Comparison of ENCODE assay signal across 15 cellular contexts in genomic region chr5:57258943-57259342, GRCh38.
A peak's percentile ranks its signal among the peaks of the same experiment; 100 is the strongest.
DNase-seq lines count a peak whose midpoint lies in the region; ATAC-seq and TF ChIP-seq lines count a peak whose summit lies in the region.
"Had no signal": no experiment of that assay in that cellular context is flagged by ENCODE, and none has a peak within 500 bp of the region (broad histone marks: within the 10 kb centered on the region; RNA-seq: fewer than 3 reads in every experiment).

No MANE protein-coding gene starts in this region.

- TF ChIP-seq CTCF in CD8-positive, alpha-beta T cell (IDR thresholded peaks at IDR 0.05) = no peak

- intact Hi-C loops in CD8-positive, alpha-beta T cell (cut with DNase I, micrococcal nuclease) = no loop called here
- intact Hi-C loops in activated T-helper 2 cell treated with anti-CD3 and anti-CD28 coated beads, Interferon-gamma antibody, Interleukin-2, Interleukin-4, amounts not matched to agents 10 μg/mL and 5 μg/mL and 100 μg/mL, durations not matched to agents 14 hours and 24 hours and 36 hours (cut with micrococcal nuclease) = no loop called here

- H3K4me1 ChIP-seq in CD8-positive, alpha-beta T cell (ENCODE audit: insufficient read depth, low read length) = no peaks in the 10 kb centered on the region

- H3K4me1 Mint-ChIP-seq in activated T-cell treated with anti-CD3 and anti-CD28 coated beads, Interleukin-2, amount 50 U/mL, for 72 hours (ENCODE audit: low read depth) = peaks cover 49% of the 10 kb centered on the region
- peaks cover 24% of the 10 kb centered on the region for H3K4me1 Mint-ChIP-seq in activated T-cell treated with anti-CD3 and anti-CD28 coated beads, Interleukin-2, amount 50 U/mL, for 4 hours (ENCODE audit: low read depth)
- H3K4me1 Mint-ChIP-seq in CD8-positive, alpha-beta T cell (ENCODE audit: low read depth) = peaks cover 15% of the 10 kb centered on the region
- peaks cover 34% of the 10 kb centered on the region for H3K4me1 Mint-ChIP-seq in activated T-helper 2 cell treated with anti-CD3 and anti-CD28 coated beads, Interferon-gamma antibody, Interleukin-2, Interleukin-4, amounts not matched to agents 10 μg/mL and 5 μg/mL and 100 μg/mL, durations not matched to agents 14 hours and 24 hours and 36 hours (ENCODE audit: low read depth)
- peaks cover 8 to 14% (median 11%) of the 10 kb centered on the region in 4 donors for H3K4me1 Mint-ChIP-seq in naive thymus-derived CD8-positive, alpha-beta T cell
- H3K4me1 Mint-ChIP-seq: GM23338 had no signal

- H3K27me3 Mint-ChIP-seq in activated T-cell treated with anti-CD3 and anti-CD28 coated beads, Interleukin-2, amount 50 U/mL, for 72 hours (ENCODE audit: low read depth) = no peaks in the 10 kb centered on the region
- no peaks in the 10 kb centered on the region for H3K27me3 Mint-ChIP-seq in activated T-cell treated with anti-CD3 and anti-CD28 coated beads, Interleukin-2, amount 50 U/mL, for 4 hours (ENCODE audit: low read depth)
- no peaks in the 10 kb centered on the region for H3K27me3 Mint-ChIP-seq in CD8-positive, alpha-beta T cell (ENCODE audit: low read depth)
- no peaks in the 10 kb centered on the region for H3K27me3 Mint-ChIP-seq in activated T-helper 2 cell treated with anti-CD3 and anti-CD28 coated beads, Interferon-gamma antibody, Interleukin-2, Interleukin-4, amounts not matched to agents 10 μg/mL and 5 μg/mL and 100 μg/mL, durations not matched to agents 14 hours and 24 hours and 36 hours (ENCODE audit: low read depth)
- no peaks in the 10 kb centered on the region for H3K27me3 Mint-ChIP-seq in naive thymus-derived CD8-positive, alpha-beta T cell

- peaks cover 38% of the 10 kb centered on the region for H3K36me3 ChIP-seq in CD8-positive, alpha-beta T cell (ENCODE audit: insufficient read depth, low read length)

- DNase-seq in activated T-cell treated with anti-CD3 and anti-CD28 coated beads, Interleukin-2, amount 50 U/mL, for 72 hours = no peak
- no peak for DNase-seq in activated T-cell treated with anti-CD3 and anti-CD28 coated beads, Interleukin-2, amount 50 U/mL, for 4 hours
- DNase-seq in CD8-positive, alpha-beta T cell = no peak
- no peak for DNase-seq in activated T-helper 2 cell treated with anti-CD3 and anti-CD28 coated beads, Interferon-gamma antibody, Interleukin-2, Interleukin-4, amounts not matched to agents 10 μg/mL and 5 μg/mL and 100 μg/mL, durations not matched to agents 14 hours and 24 hours and 36 hours (ENCODE audit: low spot score)
- no peak for DNase-seq in naive thymus-derived CD8-positive, alpha-beta T cell
- DNase-seq in cerebellar nuclear complex (lab: John Stamatoyannopoulos, UW) (no peak), Kasumi-1 (lab: John Stamatoyannopoulos, UW) (no peak)
- DNase-seq: DMS79, NCI-H1417 treated with DMSO at 0.1 percent for 48 hours, NCI-H1930, NCI-H2171, NCI-H526 had no signal

- H3K36me3 Mint-ChIP-seq in activated T-cell treated with anti-CD3 and anti-CD28 coated beads, Interleukin-2, amount 50 U/mL, for 72 hours (ENCODE audit: insufficient read depth in 2 of 2) = peaks cover 5 to 42% of the 10 kb centered on the region in 2 donors
- peaks cover 52% of the 10 kb centered on the region for H3K36me3 Mint-ChIP-seq in activated T-cell treated with anti-CD3 and anti-CD28 coated beads, Interleukin-2, amount 50 U/mL, for 4 hours (ENCODE audit: insufficient read depth)
- H3K36me3 Mint-ChIP-seq in CD8-positive, alpha-beta T cell = peaks cover 87% of the 10 kb centered on the region
- H3K36me3 Mint-ChIP-seq in activated T-helper 2 cell treated with anti-CD3 and anti-CD28 coated beads, Interferon-gamma antibody, Interleukin-2, Interleukin-4, amounts not matched to agents 10 μg/mL and 5 μg/mL and 100 μg/mL, durations not matched to agents 14 hours and 24 hours and 36 hours (ENCODE audit: low read depth) = peaks cover 85% of the 10 kb centered on the region
- H3K36me3 Mint-ChIP-seq in naive thymus-derived CD8-positive, alpha-beta T cell = peaks cover 0 to 92% (median 18%) of the 10 kb centered on the region in 3 donors

- H3K27me3 ChIP-seq in CD8-positive, alpha-beta T cell (ENCODE audit: insufficient read depth, low read length) = no peaks in the 10 kb centered on the region
- H3K27me3 ChIP-seq: BLaER1 treated with 17β-estradiol and CSF1 and Interleukin-3, amounts not matched to agents 10 nM and 100 nM had no signal

- H3K4me3 Mint-ChIP-seq in activated T-cell treated with anti-CD3 and anti-CD28 coated beads, Interleukin-2, amount 50 U/mL, for 72 hours = peak overlapping the region in 1 of 2 donors; percentile 18
- no peak overlapping the region for H3K4me3 Mint-ChIP-seq in activated T-cell treated with anti-CD3 and anti-CD28 coated beads, Interleukin-2, amount 50 U/mL, for 4 hours
- H3K4me3 Mint-ChIP-seq in CD8-positive, alpha-beta T cell = no peak overlapping the region
- no peak overlapping the region for H3K4me3 Mint-ChIP-seq in activated T-helper 2 cell treated with anti-CD3 and anti-CD28 coated beads, Interferon-gamma antibody, Interleukin-2, Interleukin-4, amounts not matched to agents 10 μg/mL and 5 μg/mL and 100 μg/mL, durations not matched to agents 14 hours and 24 hours and 36 hours (ENCODE audit: low read depth)
- H3K4me3 Mint-ChIP-seq in naive thymus-derived CD8-positive, alpha-beta T cell = no peak overlapping the region
- H3K4me3 Mint-ChIP-seq: GM23338 had no signal

- no peak overlapping the region for H3K4me3 ChIP-seq in CD8-positive, alpha-beta T cell (ENCODE audit: low read depth, low read length)
- H3K4me3 ChIP-seq: BLaER1 treated with 17β-estradiol and CSF1 and Interleukin-3, amounts not matched to agents 10 nM and 100 nM; GM23338 had no signal

- CTCF ChIA-PET in CD8-positive, alpha-beta T cell (lab: Charles Lee) = interaction anchor here (1.7 kb wide), 1 partner anchor 359 kb away, joined by 4 read pairs; no protein-coding TSS in a partner anchor

- H3K27ac Mint-ChIP-seq in activated T-cell treated with anti-CD3 and anti-CD28 coated beads, Interleukin-2, amount 50 U/mL, for 72 hours = peak overlapping the region; percentile 13
- H3K27ac Mint-ChIP-seq in CD8-positive, alpha-beta T cell = peak overlapping the region; percentile 11
- peak overlapping the region; percentile 10 for H3K27ac Mint-ChIP-seq in activated T-helper 2 cell treated with anti-CD3 and anti-CD28 coated beads, Interferon-gamma antibody, Interleukin-2, Interleukin-4, amounts not matched to agents 10 μg/mL and 5 μg/mL and 100 μg/mL, durations not matched to agents 14 hours and 24 hours and 36 hours
- H3K27ac Mint-ChIP-seq in naive thymus-derived CD8-positive, alpha-beta T cell = peak overlapping the region in 6 of 10 donors; percentile 21 to 66 (median 50)
- H3K27ac Mint-ChIP-seq: GM23338 had no signal

- H3K27ac ChIP-seq in CD8-positive, alpha-beta T cell (ENCODE audit: low read depth, low read length) = no peak overlapping the region

- no peaks in the 10 kb centered on the region for H3K9me3 Mint-ChIP-seq in activated T-cell treated with anti-CD3 and anti-CD28 coated beads, Interleukin-2, amount 50 U/mL, for 72 hours
- no peaks in the 10 kb centered on the region for H3K9me3 Mint-ChIP-seq in activated T-cell treated with anti-CD3 and anti-CD28 coated beads, Interleukin-2, amount 50 U/mL, for 4 hours
- no peaks in the 10 kb centered on the region for H3K9me3 Mint-ChIP-seq in CD8-positive, alpha-beta T cell
- H3K9me3 Mint-ChIP-seq in activated T-helper 2 cell treated with anti-CD3 and anti-CD28 coated beads, Interferon-gamma antibody, Interleukin-2, Interleukin-4, amounts not matched to agents 10 μg/mL and 5 μg/mL and 100 μg/mL, durations not matched to agents 14 hours and 24 hours and 36 hours = no peaks in the 10 kb centered on the region
- H3K9me3 Mint-ChIP-seq in naive thymus-derived CD8-positive, alpha-beta T cell = no peaks in the 10 kb centered on the region
- H3K9me3 Mint-ChIP-seq: GM23338 had no signal

- POLR2A ChIA-PET in CD8-positive, alpha-beta T cell (lab: Charles Lee) = interaction anchor here (0.5 kb wide), 1 partner anchor 931 kb away, joined by 3 read pairs; no protein-coding TSS in a partner anchor
- POLR2A ChIA-PET in naive thymus-derived CD8-positive, alpha-beta T cell (lab: Charles Lee) = no interaction called here

- ATAC-seq in activated T-cell treated with anti-CD3 and anti-CD28 coated beads, Interleukin-2, amount 50 U/mL, for 72 hours (replicated peaks in 1 of 2) = no peak
- ATAC-seq in activated T-cell treated with anti-CD3 and anti-CD28 coated beads, Interleukin-2, amount 50 U/mL, for 4 hours = no peak
- ATAC-seq in CD8-positive, alpha-beta T cell = no peak
- ATAC-seq in naive thymus-derived CD8-positive, alpha-beta T cell = no peak
- ATAC-seq: GM23338, HCT116 had no signal

- no peaks in the 10 kb centered on the region for H3K9me3 ChIP-seq in CD8-positive, alpha-beta T cell (ENCODE audit: low read length)
- H3K9me3 ChIP-seq: BLaER1 treated with 17β-estradiol and CSF1 and Interleukin-3, amounts not matched to agents 10 nM and 100 nM had no signal
